27 cellular contexts compared by ENCODE assay signal in genomic region chr6:84213217-84213616, GRCh38. TPM values are rescaled to one million over a fixed set of nuclear protein-coding genes. Genes with fewer than 3 reads are reported as not detected.
DNase-seq lines count a peak whose midpoint lies in the region; ATAC-seq, FAIRE-seq and TF ChIP-seq lines count a peak whose summit lies in the region.
"Had no signal": no experiment of that assay in that cellular context is flagged by ENCODE, and none has a peak within 500 bp of the region (broad histone marks: within the 10 kb centered on the region; RNA-seq: fewer than 3 reads in every experiment).

No MANE protein-coding gene starts in this region.

- POLR2A ChIA-PET in A549 (lab: Yijun Ruan, JAX) (no interaction called here), IMR-90 (lab: Charles Lee; ENCODE audit: unreplicated experiment) (no interaction called here), H1 (lab: Charles Lee; ENCODE audit: partially characterized antibody) (no interaction called here)

- H3K18ac ChIP-seq in IMR-90 (ENCODE audit: low read depth, low read length), result no peak overlapping the region
- no peak overlapping the region for H3K18ac ChIP-seq in H1 (ENCODE audit: extremely low read depth, low read length)

- H2BK20ac ChIP-seq in IMR-90 (ENCODE audit: low read depth, low read length) (no peak overlapping the region), H1 (ENCODE audit: low read length) (no peak overlapping the region)

- H3K4me2 ChIP-seq in A549, result no peak overlapping the region
- no peak overlapping the region for H3K4me2 ChIP-seq in IMR-90 (ENCODE audit: low read depth, low read length)
- H3K4me2 ChIP-seq in H1 (ENCODE audit: insufficient read depth in 1 of 2, low read depth in 2 of 2, low read length in 2 of 2), result no peak overlapping the region
- H3K4me2 ChIP-seq: BLaER1 had no signal

- H3K9ac ChIP-seq in IMR-90 (ENCODE audit: low read depth, low read length) (no peak overlapping the region), H1 (replicated peaks in 1 of 4; ENCODE audit: extremely low read depth in 1 of 4, low read depth in 3 of 4, low read length in 3 of 4) (no peak overlapping the region)
- H3K9ac ChIP-seq: BLaER1 had no signal

- H3K27me3 ChIP-seq in IMR-90 (ENCODE audit: control insufficient read depth, insufficient read depth, low read length), result no peaks in the 10 kb centered on the region
- no peaks in the 10 kb centered on the region for H3K27me3 ChIP-seq in H1 (replicated peaks in 1 of 4; ENCODE audit: control insufficient read depth in 3 of 4, extremely low read depth in 1 of 4, insufficient read depth in 3 of 4, low read length in 3 of 4)
- H3K27me3 ChIP-seq: BE2C, BLaER1 had no signal

- no peak overlapping the region for H2BK15ac ChIP-seq in IMR-90 (ENCODE audit: low read depth, low read length)
- no peak overlapping the region for H2BK15ac ChIP-seq in H1 (ENCODE audit: low read length)

- H3K14ac ChIP-seq in IMR-90 (replicated peaks; ENCODE audit: low read depth, low read length), result no peak overlapping the region
- H3K14ac ChIP-seq in H1 (ENCODE audit: insufficient read length), result no peak overlapping the region

- no peaks in the 10 kb centered on the region for H3K79me1 ChIP-seq in IMR-90 (ENCODE audit: low read depth in 1 of 2, low read length in 2 of 2)
- no peaks in the 10 kb centered on the region for H3K79me1 ChIP-seq in H1 (ENCODE audit: low read depth, low read length)

- dilution Hi-C loops in IMR-90 (cut with HindIII; ENCODE audit: low sequenced_read_pairs, unreplicated experiment), result no loop called here

- no peak for ATAC-seq in A549
- no peak for ATAC-seq in IMR-90 (ENCODE audit: low read depth)
- no peak for ATAC-seq in GM21528 (IDR thresholded peaks at IDR 0.05; ENCODE audit: low FRiP score, unreplicated experiment)
- ATAC-seq: GM12878 had no signal

- FAIRE-seq in A549 (lab: Jason Lieb, UNC) (no peak), H1 (lab: Jason Lieb, UNC) (no peak)
- FAIRE-seq: A204.1, GM12878, GM12892, GM18507 had no signal

- no peaks in the 10 kb centered on the region for H3K9me3 Mint-ChIP-seq in progenitor cell of endocrine pancreas (ENCODE audit: low read depth)
- H3K9me3 Mint-ChIP-seq: CD4-positive, alpha-beta memory T cell; CD4-positive, CD25-positive, alpha-beta regulatory T cell; CD8-positive, alpha-beta memory T cell had no signal

- no peaks in the 10 kb centered on the region for H3K27me3 Mint-ChIP-seq in progenitor cell of endocrine pancreas
- H3K27me3 Mint-ChIP-seq: CD4-positive, alpha-beta memory T cell; CD4-positive, CD25-positive, alpha-beta regulatory T cell; CD8-positive, alpha-beta memory T cell had no signal

- H3K36me3 Mint-ChIP-seq in progenitor cell of endocrine pancreas (ENCODE audit: insufficient read depth), result peaks cover 2% of the 10 kb centered on the region

- H2AK9ac ChIP-seq in IMR-90 (replicated peaks; ENCODE audit: low read depth, low read length, poor library complexity), result no peak overlapping the region

- H3K4ac ChIP-seq in IMR-90 (ENCODE audit: low read depth, low read length) (no peak overlapping the region), H1 (replicated peaks; ENCODE audit: insufficient read length, low read depth, low read length) (no peak overlapping the region)

- no peaks in the 10 kb centered on the region; the same call in 1 of the 2 replicates for H4K20me1 ChIP-seq in IMR-90 (ENCODE audit: insufficient read depth, low read length)
- H4K20me1 ChIP-seq in H1 (replicated peaks in 1 of 2; ENCODE audit: control insufficient read depth in 1 of 2, insufficient read depth in 2 of 2, low read length in 2 of 2), result no peaks in the 10 kb centered on the region
- H4K20me1 ChIP-seq: BLaER1 had no signal

- H2BK12ac ChIP-seq in H1 (ENCODE audit: low read depth, low read length), result no peak overlapping the region

- no peak overlapping the region for H3K27ac ChIP-seq in A549
- no peak overlapping the region for H3K27ac ChIP-seq in IMR-90 (ENCODE audit: insufficient read depth, low read length)
- H3K27ac ChIP-seq in H1 (ENCODE audit: low read depth, low read length), result no peak overlapping the region
- H3K27ac ChIP-seq: BLaER1 had no signal

- H2BK5ac ChIP-seq in IMR-90 (ENCODE audit: low read depth, low read length, poor library complexity, severe bottlenecking) (no peak overlapping the region), H1 (ENCODE audit: low read depth, low read length) (no peak overlapping the region)

- H4K5ac ChIP-seq in IMR-90 (ENCODE audit: low read depth, low read length), result no peak overlapping the region
- no peak overlapping the region for H4K5ac ChIP-seq in H1 (ENCODE audit: insufficient read length, low read depth, low read length)

- BruUV-seq in IMR-90 (replicated peaks; lab: Mats Ljungman, UMichigan), result no TSS peak

- H4K91ac ChIP-seq in IMR-90 (ENCODE audit: insufficient read depth, low read depth, low read length), result no peak overlapping the region
- no peak overlapping the region for H4K91ac ChIP-seq in H1 (replicated peaks; ENCODE audit: insufficient read length, low read length)

- H3K9me3 ChIP-seq in A549 (no peaks in the 10 kb centered on the region), IMR-90 (ENCODE audit: control insufficient read depth, insufficient read depth, low read length) (no peaks in the 10 kb centered on the region), H1 (ENCODE audit: insufficient read depth in 2 of 2, low read depth in 1 of 2, low read length in 1 of 2) (no peaks in the 10 kb centered on the region)
- H3K9me3 ChIP-seq: BE2C, BLaER1 had no signal

- TF ChIP-seq EP300 in A549 (IDR thresholded peaks at IDR 0.05) (no peak), H1 (IDR thresholded peaks at IDR 0.05; ENCODE audit: borderline replicate concordance in 1 of 2, low read depth in 2 of 2, low read length in 2 of 2) (no peak)

- TF ChIP-seq POLR2A in A549 (IDR thresholded peaks at IDR 0.05; ENCODE audit: low read length), result no peak
- no peak for TF ChIP-seq POLR2A in IMR-90 (IDR thresholded peaks at IDR 0.05; ENCODE audit: low read depth, low read length)
- TF ChIP-seq POLR2A in H1 (IDR thresholded peaks at IDR 0.05; ENCODE audit: control extremely low read depth in 1 of 2, low read depth in 2 of 2, low read length in 2 of 2), result no peak

- CTCF ChIA-PET in A549 (lab: Yijun Ruan, JAX), result interaction anchor here (0.7 kb wide), 1 partner anchor 271 kb away, joined by 3 read pairs; no protein-coding TSS in a partner anchor
- CTCF ChIA-PET in IMR-90 (lab: Yijun Ruan, JAX), result interaction anchor here (1.3 kb wide), 1 partner anchor 15 kb away, joined by 5 read pairs; the partner anchor contains the start of gene CEP162
- CTCF ChIA-PET in H1 (lab: Charles Lee; ENCODE audit: partially characterized antibody), result interaction anchor here (1.2 to 2.8 kb wide), 2 partner anchors 14 to 598 kb away, joined by 3 to 9 read pairs; partner anchors contain the start of gene CEP162

- H3K36me3 ChIP-seq in IMR-90 (ENCODE audit: control insufficient read depth, insufficient read depth, low read length) (peaks cover 3% of the 10 kb centered on the region), H1 (ENCODE audit: control insufficient read depth in 2 of 4, insufficient read depth in 4 of 4, low read length in 3 of 4) (peaks cover 0 to 2% (median 0%) of the 10 kb centered on the region in 4 experiments; a peak in 3 of 8 replicates)
- H3K36me3 ChIP-seq: BE2C, BLaER1 had no signal

- WGBS in A549 (ENCODE audit: missing lambda C conversion rate), result 90% methylated on average over 1 of the region's 1 CpG
- no CpG with 5 or more reads among the region's 1 CpG for WGBS in IMR-90 (ENCODE audit: extremely low coverage in 2 of 2, insufficient read length in 1 of 2), 2 experiments
- 95% methylated on average over 1 of the region's 1 CpG; no CpG with 5 or more reads in 1 of the 2 experiments for WGBS in H1 (ENCODE audit: extremely low coverage in 1 of 2, insufficient coverage in 1 of 2, insufficient read length in 1 of 2, insufficient replicate concordance in 2 of 2, low coverage in 1 of 2, low lambda C conversion rate in 2 of 2, missing lambda C conversion rate in 1 of 2), 2 experiments

- in situ Hi-C loops in IMR-90 (cut with MboI; ENCODE audit: low sequenced_read_pairs), result loop anchor here (25.0 kb wide), 1 partner anchor 601 kb away; no protein-coding TSS in a partner anchor
- in situ Hi-C loops in ACHN (cut with HindIII; ENCODE audit: low pct_ligation_motif_present, low pct_unique_long_range_greater_than_20kb, low sequenced_read_pairs), result no loop called here

- intact Hi-C loops in IMR-90 (cut with micrococcal nuclease), result no loop called here

- H3K23ac ChIP-seq in IMR-90 (ENCODE audit: low read depth, low read length), result no peak overlapping the region
- no peak overlapping the region for H3K23ac ChIP-seq in H1 (ENCODE audit: insufficient read length)

- peak overlapping the region; percentile 65 for H3K27ac Mint-ChIP-seq in progenitor cell of endocrine pancreas
- H3K27ac Mint-ChIP-seq: CD14-positive monocyte; CD4-positive, alpha-beta memory T cell; CD4-positive, CD25-positive, alpha-beta regulatory T cell; CD8-positive, alpha-beta memory T cell had no signal

- DNase-seq in A549 (ENCODE audit: low read depth in 1 of 2, low spot score in 1 of 2), result no peak
- no peak for DNase-seq in IMR-90
- DNase-seq in H1 (ENCODE audit: low read depth in 1 of 2, low spot score in 2 of 2), result no peak
- no peak for DNase-seq in progenitor cell of endocrine pancreas (ENCODE audit: low spot score, unreplicated experiment)
- DNase-seq in ACHN, result no peak
- DNase-seq in NCI-H345 treated with DMSO at 0.1 percent for 48 hours (lab: John Stamatoyannopoulos, UW; ENCODE audit: unreplicated experiment), result no peak
- DNase-seq: 8988T; BE2C; C1 segment of cervical spinal cord; CD4-positive, alpha-beta memory T cell; CD4-positive, CD25-positive, alpha-beta regulatory T cell; CD8-positive, alpha-beta memory T cell; COR-L47; DMS 273 treated with DMSO at 0.1 percent for 48 hours; DMS153; DMS53; DMS79; DND-41; EL; GDM1 had no signal

- peaks cover 3% of the 10 kb centered on the region for H3K4me1 Mint-ChIP-seq in progenitor cell of endocrine pancreas (ENCODE audit: low read depth)
- H3K4me1 Mint-ChIP-seq: CD4-positive, alpha-beta memory T cell; CD8-positive, alpha-beta memory T cell had no signal

- H4K8ac ChIP-seq in IMR-90 (ENCODE audit: low read depth in 2 of 2, low read length in 2 of 2) (no peak overlapping the region), H1 (ENCODE audit: extremely low read depth, insufficient read depth, low read length) (no peak overlapping the region)

- H3K23me2 ChIP-seq in H1 (ENCODE audit: low read depth, low read length), result no peaks in the 10 kb centered on the region

- no peak overlapping the region for H2AK5ac ChIP-seq in IMR-90 (ENCODE audit: low read depth, low read length)
- no peak overlapping the region for H2AK5ac ChIP-seq in H1 (ENCODE audit: low read depth, low read length)

- no peak for TF ChIP-seq CTCF in A549 (IDR thresholded peaks at IDR 0.05)
- TF ChIP-seq CTCF in IMR-90 (conservative IDR thresholded peaks at IDR 0.05; ENCODE audit: low read depth, low read length), result no peak
- TF ChIP-seq CTCF in H1 (IDR thresholded peaks at IDR 0.05; ENCODE audit: control extremely low read depth in 1 of 3, insufficient read depth in 1 of 3, low read depth in 1 of 3, low read length in 3 of 3), result no peak
- TF ChIP-seq CTCF in progenitor cell of endocrine pancreas (IDR thresholded peaks at IDR 0.05; ENCODE audit: unreplicated experiment), result no peak

- H3K4me1 ChIP-seq in A549 (no peaks in the 10 kb centered on the region), IMR-90 (ENCODE audit: control insufficient read depth, insufficient read depth, low read length) (no peaks in the 10 kb centered on the region), H1 (replicated peaks in 1 of 4; ENCODE audit: control insufficient read depth in 3 of 4, insufficient read depth in 4 of 4, low read length in 3 of 4) (peaks cover 0 to 4% (median 0%) of the 10 kb centered on the region in 4 experiments; a peak in 1 of 7 replicates)
- H3K4me1 ChIP-seq: BE2C, BLaER1 had no signal

- H2AFZ ChIP-seq in IMR-90 (replicated peaks; ENCODE audit: low read length, poor library complexity) (no peak overlapping the region), H1 (ENCODE audit: low read length) (no peak overlapping the region)

- H3K4me3 Mint-ChIP-seq in progenitor cell of endocrine pancreas (ENCODE audit: low read depth), result no peak overlapping the region
- H3K4me3 Mint-ChIP-seq: CD14-positive monocyte; CD4-positive, alpha-beta memory T cell; CD4-positive, CD25-positive, alpha-beta regulatory T cell; CD8-positive, alpha-beta memory T cell had no signal

- H3K9me1 ChIP-seq in IMR-90 (ENCODE audit: insufficient read depth, low read length), result no peaks in the 10 kb centered on the region

- H3K79me2 ChIP-seq in H1 (ENCODE audit: control insufficient read depth in 1 of 2, insufficient read depth in 2 of 2, low read length in 2 of 2), result no peaks in the 10 kb centered on the region

- H3K56ac ChIP-seq in IMR-90 (ENCODE audit: extremely low read depth, insufficient read depth, low read length) (no peak overlapping the region), H1 (replicated peaks; ENCODE audit: insufficient read length, low read depth, low read length) (no peak overlapping the region)

- H2BK120ac ChIP-seq in IMR-90 (ENCODE audit: low read depth, low read length) (no peak overlapping the region), H1 (replicated peaks; ENCODE audit: low read depth, low read length) (no peak overlapping the region)

- TF ChIP-seq RAD21 in A549 (conservative IDR thresholded peaks at IDR 0.05 in 1 of 2, IDR thresholded peaks at IDR 0.05 in 1 of 2), result no peak
- TF ChIP-seq RAD21 in IMR-90 (IDR thresholded peaks at IDR 0.05; ENCODE audit: low read length), result no peak
- TF ChIP-seq RAD21 in H1 (IDR thresholded peaks at IDR 0.05 in 1 of 2, conservative IDR thresholded peaks at IDR 0.05 in 1 of 2; ENCODE audit: low read depth in 2 of 2, low read length in 2 of 2), result no peak

- H3K4me3 ChIP-seq in A549 (no peak overlapping the region), IMR-90 (ENCODE audit: insufficient read depth, low read depth, low read length) (no peak overlapping the region), H1 (ENCODE audit: extremely low read depth in 1 of 4, insufficient read depth in 2 of 4, low read depth in 3 of 4, low read length in 4 of 4) (no peak overlapping the region)
- H3K4me3 ChIP-seq: BLaER1, GM12878 had no signal

RNA-seq across cellular contexts. Expression of gene CEP162, which starts 14.2 kb away (rescaled TPM):
- polyA plus RNA-seq in A549 (2011; rRNA removed), result 2.3 TPM in 2 replicates
- 0.35 and 0.49 TPM in 2 replicates for polyA plus RNA-seq in A549 (2012; cell fraction: cytosol; rRNA removed)
- 0.32 and 0.33 TPM in 2 replicates for polyA plus RNA-seq in A549 (2012; cell fraction: nucleus; rRNA removed)
- 2.0 to 2.6 TPM (median 2.1 TPM) in 3 replicates for polyA plus RNA-seq in A549 (2017; fragmentation: RNase III; extraction: RNeasy Plus Mini Kit Qiagen cat#74134 plus additional on column Dnase treatment)
- polyA minus RNA-seq in A549 (2011; rRNA and poly(A)+ RNA removed), result 0.63 and 0.87 TPM in 2 replicates
- 1.6 and 4.7 TPM in 2 replicates for total RNA-seq in IMR-90 (2012; rRNA removed)
- 1.0 and 1.2 TPM in 2 replicates for polyA plus RNA-seq in IMR-90 (2012; rRNA removed)
- 0.05 and 0.11 TPM in 2 replicates for polyA plus RNA-seq in IMR-90 (2012; cell fraction: cytosol; rRNA removed)
- polyA plus RNA-seq in IMR-90 (2012; cell fraction: nucleus; rRNA removed; ENCODE audit: low replicate concordance), result 0.10 and 1.00 TPM in 2 replicates
- 10.4 and 10.6 TPM in 2 replicates for total RNA-seq in H1 (2021; fragmentation: NEBNext Ultra II Directional; extraction: Animal tissue kit (Norgen Biotek cat#: 25700))
- 0.72 and 1.3 TPM in 2 replicates for polyA plus RNA-seq in H1 (2011; rRNA removed)
- polyA plus RNA-seq in H1 (2011; cell fraction: cytosol; rRNA removed), result 2.3 TPM
- 1.4 TPM for polyA plus RNA-seq in H1 (2011; cell fraction: nucleus; rRNA removed)
- polyA plus RNA-seq in H1 (2012, experiment 1 of 2), result 3.5 to 9.6 TPM (median 4.5 TPM) in 4 replicates
- 0.26 TPM for polyA plus RNA-seq in H1 (2012, experiment 2 of 2)
- 7.1 TPM for polyA plus RNA-seq in H1 (2013, experiment 1 of 2)
- 6.4 TPM for polyA plus RNA-seq in H1 (2013, experiment 2 of 2)
- polyA minus RNA-seq in H1 (2011; rRNA and poly(A)+ RNA removed), result 1.5 and 3.6 TPM in 2 replicates
- polyA minus RNA-seq in H1 (2011; cell fraction: cytosol; rRNA and poly(A)+ RNA removed), result 1.5 TPM
- polyA minus RNA-seq in H1 (2011; cell fraction: nucleus; rRNA and poly(A)+ RNA removed), result 10.7 TPM
- total RNA-seq in progenitor cell of endocrine pancreas, result 23.2 and 26.5 TPM in 2 replicates

Comparison
In these comparisons a context has a peak if more than half of its experiments do, and no peak if none do; other contexts are left out.
1. Of the 18 proteins assayed by ChIP-seq in both H1 and A549: peak only in H1: none; only in A549: none; in both: MAFK; in neither: 17.